Comparison of ENCODE assay signal across 1 cellular context in genomic region chr17:45704251-45704650, GRCh38.
TF ChIP-seq lines count a peak whose summit lies in the region.

No MANE protein-coding gene starts in this region.

TF ChIP-seq in HCT116, 20 proteins besides CTCF, POLR2A, EP300 and RAD21 (continued from another document):
- no peak for TF ChIP-seq REST (IDR thresholded peaks at IDR 0.05; ENCODE audit: low read depth)
- TF ChIP-seq SRF (IDR thresholded peaks at IDR 0.05; ENCODE audit: low read depth), result no peak
- TF ChIP-seq POLR2AphosphoS5 (IDR thresholded peaks at IDR 0.05; ENCODE audit: low read depth, low read length), result no peak
- no peak for TF ChIP-seq SP1 (IDR thresholded peaks at IDR 0.05; ENCODE audit: low read depth)
- TF ChIP-seq EGR1 (IDR thresholded peaks at IDR 0.05; ENCODE audit: low read depth), result no peak
- no peak for TF ChIP-seq EZH2 (IDR thresholded peaks at IDR 0.05)
- TF ChIP-seq SIN3A (IDR thresholded peaks at IDR 0.05; ENCODE audit: low read depth), result no peak
- no peak for TF ChIP-seq ATF3 (IDR thresholded peaks at IDR 0.05)
- no peak for TF ChIP-seq FOSL1 (IDR thresholded peaks at IDR 0.05; ENCODE audit: low read depth)
- TF ChIP-seq CBX3 (IDR thresholded peaks at IDR 0.05; ENCODE audit: low read depth), result no peak
- TF ChIP-seq ELF1 (IDR thresholded peaks at IDR 0.05; ENCODE audit: borderline replicate concordance, low read depth), result no peak
- TF ChIP-seq JUND (IDR thresholded peaks at IDR 0.05), result no peak
- no peak for TF ChIP-seq YY1 (IDR thresholded peaks at IDR 0.05; ENCODE audit: extremely low read depth, insufficient replicate concordance, low read depth, low read length)
